In the genomic region with DNA sequence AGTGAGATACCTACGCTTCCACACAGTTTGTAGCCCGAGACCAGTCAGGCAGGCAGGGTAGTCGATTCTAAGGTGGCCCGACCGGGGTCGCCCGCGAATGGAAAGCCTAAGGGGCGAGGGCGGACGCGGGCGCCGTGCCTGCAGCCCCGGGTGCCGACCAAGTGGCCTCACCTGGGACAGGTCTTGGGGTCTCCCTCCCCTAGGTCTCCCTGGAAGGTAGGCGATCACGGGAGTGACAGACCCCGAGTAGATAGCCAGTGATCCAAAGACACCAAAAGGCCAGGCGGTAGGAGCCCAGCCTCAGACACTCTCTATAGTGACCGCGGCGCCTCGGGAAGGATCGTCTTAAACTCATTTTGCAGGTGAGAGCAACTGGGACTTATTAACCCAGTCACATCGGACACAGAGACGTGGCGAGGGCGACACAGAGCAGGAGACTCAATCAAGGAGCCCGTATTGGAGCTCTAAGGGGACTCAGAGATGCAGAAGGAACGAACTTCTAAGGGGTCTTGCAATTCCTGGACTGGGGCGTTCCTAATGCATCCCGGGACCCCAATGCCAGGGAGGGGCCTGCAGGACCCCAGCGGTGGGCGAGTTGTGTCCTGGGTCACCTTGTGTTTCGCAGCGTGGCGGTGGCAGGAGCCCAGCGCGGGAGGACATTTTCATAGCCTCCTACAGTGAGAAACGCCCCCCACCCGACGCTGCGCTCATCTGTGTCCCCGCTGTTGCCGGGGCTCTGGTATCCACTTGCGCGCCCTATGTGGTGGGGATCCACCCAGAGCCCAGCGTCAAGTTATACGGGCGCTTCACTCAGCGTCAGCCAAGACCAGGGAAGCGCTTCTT, we compare ENCODE assay signal across 11 cellular contexts. TPM values are rescaled to one million over a fixed set of nuclear protein-coding genes. Genes with fewer than 3 reads are reported as not detected.
DNase-seq lines count a peak whose midpoint lies in the region; ATAC-seq, FAIRE-seq and TF ChIP-seq lines count a peak whose summit lies in the region.
"Had no signal": no experiment of that assay in that cellular context is flagged by ENCODE, and none has a peak within 500 bp of the region (broad histone marks: within the 10 kb centered on the region; RNA-seq: fewer than 3 reads in every experiment).

No MANE protein-coding gene starts in this region.

- H3K27me3 ChIP-seq in endothelial cell of umbilical vein (ENCODE audit: control insufficient read depth in 2 of 2, insufficient read depth in 2 of 2, low read length in 2 of 2), result peaks cover 53 to 66% of the 10 kb centered on the region in 2 experiments
- peaks cover 37% of the 10 kb centered on the region for H3K27me3 ChIP-seq in MG63

- H3K4me2 ChIP-seq in endothelial cell of umbilical vein (ENCODE audit: insufficient read depth, low read length), result no peak overlapping the region

- H2AFZ ChIP-seq in endothelial cell of umbilical vein (ENCODE audit: low read depth, low read length), result no peak overlapping the region

- TF ChIP-seq CTCF in endothelial cell of umbilical vein (IDR thresholded peaks at IDR 0.05; ENCODE audit: extremely low read depth in 1 of 2, insufficient read depth in 1 of 2, low read depth in 1 of 2, low read length in 2 of 2), result peak in 1 of 2 donors; percentile 49

- no peak for TF ChIP-seq POLR2A in endothelial cell of umbilical vein (IDR thresholded peaks at IDR 0.05; ENCODE audit: low read depth, low read length)

- no peak for ATAC-seq in GM18868 (IDR thresholded peaks at IDR 0.05; ENCODE audit: unreplicated experiment)

- POLR2A ChIA-PET in endothelial cell of umbilical vein (lab: Charles Lee), result no interaction called here

- H4K20me1 ChIP-seq in endothelial cell of umbilical vein (replicated peaks; ENCODE audit: control insufficient read depth, extremely low read depth, insufficient read depth, low read length), result no peaks in the 10 kb centered on the region

- CTCF ChIA-PET in endothelial cell of umbilical vein (lab: Charles Lee), result no interaction called here

- DNase-seq in DMS 273 (lab: John Stamatoyannopoulos, UW; ENCODE audit: unreplicated experiment), result peak; percentile 76
- no peak for DNase-seq in DMS 273 treated with DMSO at 0.1 percent for 48 hours (lab: John Stamatoyannopoulos, UW)
- peak; percentile 10 for DNase-seq in NCI-H1105 (lab: John Stamatoyannopoulos, UW)
- DNase-seq in endothelial cell of umbilical vein (ENCODE audit: low read depth, low spot score), result no peak
- peak; percentile 80 for DNase-seq in retina
- no peak for DNase-seq in NCI-H187 treated with DMSO at 0.1 percent for 48 hours (lab: John Stamatoyannopoulos, UW)
- DNase-seq in MG63, result no peak
- DNase-seq: GOT3 had no signal

- H3K9ac ChIP-seq in endothelial cell of umbilical vein (replicated peaks; ENCODE audit: extremely low read depth, insufficient read depth, low read length), result no peak overlapping the region

- FAIRE-seq in endothelial cell of umbilical vein (lab: Jason Lieb, UNC), result no peak

- H3K9me3 ChIP-seq in endothelial cell of umbilical vein (replicated peaks; ENCODE audit: control insufficient read depth, insufficient read depth, low read length) (no peaks in the 10 kb centered on the region), MG63 (no peaks in the 10 kb centered on the region)

- BruUV-seq in endothelial cell of umbilical vein (replicated peaks; lab: Mats Ljungman, UMichigan), result no TSS peak

- H3K27ac ChIP-seq in endothelial cell of umbilical vein (ENCODE audit: insufficient read depth, low read depth, low read length), result no peak overlapping the region
- H3K27ac ChIP-seq: 22Rv1 had no signal

- H3K36me3 ChIP-seq in endothelial cell of umbilical vein (ENCODE audit: control insufficient read depth in 2 of 2, extremely low read depth in 1 of 2, insufficient read depth in 2 of 2, low read length in 2 of 2) (no peaks in the 10 kb centered on the region), MG63 (no peaks in the 10 kb centered on the region)

- H3K9me1 ChIP-seq in endothelial cell of umbilical vein (replicated peaks; ENCODE audit: control insufficient read depth, extremely low read depth, insufficient read depth, low read length), result no peaks in the 10 kb centered on the region

- intact Hi-C loops in endothelial cell of umbilical vein (cut with micrococcal nuclease), result no loop called here

- no peaks in the 10 kb centered on the region for H3K4me1 ChIP-seq in endothelial cell of umbilical vein (ENCODE audit: control insufficient read depth, extremely low read depth, insufficient read depth, low read length)

- dilution Hi-C loops in endothelial cell of umbilical vein (cut with MboI; ENCODE audit: extremely low pct_ligation_motif_present, low sequenced_read_pairs), result no loop called here

- H3K4me3 ChIP-seq in endothelial cell of umbilical vein (replicated peaks in 1 of 3; ENCODE audit: insufficient read depth in 1 of 3, low read depth in 1 of 3, low read length in 3 of 3) (no peak overlapping the region), MG63 (no peak overlapping the region)

- no peaks in the 10 kb centered on the region for H3K79me2 ChIP-seq in endothelial cell of umbilical vein (ENCODE audit: control insufficient read depth, insufficient read depth, low read length)

TF ChIP-seq in endothelial cell of umbilical vein, 7 proteins besides CTCF, POLR2A, EP300 and RAD21:
- TF ChIP-seq FOS (IDR thresholded peaks at IDR 0.05; ENCODE audit: borderline replicate concordance, insufficient read depth, low read length), result no peak
- TF ChIP-seq EZH2 (IDR thresholded peaks at IDR 0.05; ENCODE audit: borderline replicate concordance, low read depth, low read length, severe bottlenecking), result peak; percentile 64

RNA-seq across cellular contexts. Expression of gene VSX1, which starts 2.1 kb away (rescaled TPM):
- not detected in 2 replicates for total RNA-seq in endothelial cell of umbilical vein
- polyA plus RNA-seq in endothelial cell of umbilical vein, result not detected in 2 replicates
- not detected in 2 replicates for polyA plus RNA-seq in endothelial cell of umbilical vein (2011; cell fraction: cytosol; rRNA removed)
- polyA plus RNA-seq in endothelial cell of umbilical vein (2011; cell fraction: nucleus; rRNA removed), result not detected in 2 replicates
- polyA plus RNA-seq in endothelial cell of umbilical vein (2012), result not detected in 2 replicates
- not detected in 2 replicates for polyA minus RNA-seq in endothelial cell of umbilical vein
- not detected for polyA minus RNA-seq in endothelial cell of umbilical vein (2011; cell fraction: cytosol; rRNA and poly(A)+ RNA removed)
- polyA minus RNA-seq in endothelial cell of umbilical vein (2011; cell fraction: nucleus; rRNA and poly(A)+ RNA removed), result not detected in 2 replicates
- not detected in 2 replicates for total RNA-seq in MG63 (2014; rRNA removed; shearing (Covaris generic); ENCODE audit: low replicate concordance)
- total RNA-seq: NCI-H460 had no signal

RNA-seq across cellular contexts. Expression of gene ACSS1, which starts 26.1 kb away (rescaled TPM):
- total RNA-seq in endothelial cell of umbilical vein, result 8.0 and 17.9 TPM in 2 replicates
- 6.0 and 6.2 TPM in 2 replicates for polyA plus RNA-seq in endothelial cell of umbilical vein
- 3.9 TPM in 2 replicates for polyA plus RNA-seq in endothelial cell of umbilical vein (2011; cell fraction: cytosol; rRNA removed)
- 13.4 and 15.5 TPM in 2 replicates for polyA plus RNA-seq in endothelial cell of umbilical vein (2011; cell fraction: nucleus; rRNA removed)
- 3.7 and 4.0 TPM in 2 replicates for polyA plus RNA-seq in endothelial cell of umbilical vein (2012)
- polyA minus RNA-seq in endothelial cell of umbilical vein, result 9.6 and 10.8 TPM in 2 replicates
- not detected for polyA minus RNA-seq in endothelial cell of umbilical vein (2011; cell fraction: cytosol; rRNA and poly(A)+ RNA removed)
- 3.6 and 4.4 TPM in 2 replicates for polyA minus RNA-seq in endothelial cell of umbilical vein (2011; cell fraction: nucleus; rRNA and poly(A)+ RNA removed)
- total RNA-seq in MG63 (2014; rRNA removed; shearing (Covaris generic); ENCODE audit: low replicate concordance), result 0.10 TPM in 1 of 2 replicates, not detected in the other

Comparison
In these comparisons a context has a peak if more than half of its experiments do, and no peak if none do; other contexts are left out.
1. DNase-seq: peak in DMS 273 (single experiment), NCI-H1105 (single experiment) and retina (single experiment); none in DMS 273 treated with DMSO at 0.1 percent for 48 hours (single experiment), endothelial cell of umbilical vein (single experiment), NCI-H187 treated with DMSO at 0.1 percent for 48 hours (single experiment) and MG63 (single experiment).